8 cellular contexts compared by ENCODE assay signal in the genomic region with DNA sequence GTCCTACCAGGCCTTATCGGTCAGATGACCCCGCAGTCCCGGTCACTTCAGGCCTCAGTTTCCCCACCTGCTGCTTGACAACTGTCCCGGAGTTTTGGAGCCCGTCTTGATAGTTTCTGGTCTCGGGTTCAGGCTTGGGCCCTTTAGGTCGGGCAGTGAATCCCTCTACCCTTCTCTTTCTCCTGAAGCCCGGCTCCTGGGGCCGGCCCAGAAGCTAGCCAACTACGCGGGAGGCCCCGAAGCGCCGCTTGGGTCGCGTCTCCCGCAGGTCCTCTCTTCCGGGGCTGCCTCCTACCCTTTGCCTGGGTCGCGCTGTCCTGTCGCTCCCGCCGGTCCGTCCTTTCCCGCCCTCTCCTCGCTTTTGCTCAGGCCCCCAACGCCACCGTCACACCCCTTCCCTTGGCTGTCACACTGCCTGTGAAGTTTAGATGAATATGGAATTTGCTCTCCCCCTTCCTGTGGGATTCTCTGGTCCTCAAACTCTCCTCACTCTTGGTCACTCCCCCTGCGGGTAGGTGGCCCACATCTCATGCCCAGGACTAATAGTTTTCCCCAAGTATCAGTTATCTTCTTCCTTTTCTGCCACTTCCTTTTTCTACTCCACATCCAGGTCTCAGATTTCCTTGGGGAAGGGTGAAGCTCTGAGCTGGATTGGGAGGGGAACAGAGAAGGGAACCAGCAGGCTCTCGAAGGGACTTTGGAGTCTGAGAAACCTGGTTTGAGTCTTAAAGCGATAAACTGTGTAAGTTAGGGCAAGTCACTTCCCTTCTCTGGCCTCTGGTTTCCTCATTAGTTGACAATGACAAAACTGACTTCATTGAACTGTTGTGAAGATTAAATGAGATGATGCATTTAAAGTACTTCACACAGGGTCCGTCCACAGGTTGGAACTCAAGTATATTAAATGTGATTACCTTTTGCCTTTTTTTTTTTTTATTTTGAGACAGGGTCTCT. TPM values are rescaled to one million over a fixed set of nuclear protein-coding genes. Genes with fewer than 3 reads are reported as not detected.
A peak's percentile ranks its signal among the peaks of the same experiment; 100 is the strongest.
DNase-seq lines count a peak whose midpoint lies in the region; ATAC-seq and TF ChIP-seq lines count a peak whose summit lies in the region.

No MANE protein-coding gene starts in this region.

- RAD21 ChIA-PET in HCT116 (lab: Charles Lee; ENCODE audit: low non-redundant PET in 1 of 2, low total read pairs in 2 of 2, uncharacterized antibody in 2 of 2, unreplicated experiment in 2 of 2): no interaction called here

- peaks cover 47 to 69% (median 54%) of the 10 kb centered on the region in 11 experiments; a peak in 21 of 22 replicates for H4K20me1 ChIP-seq in BLaER1 treated with 17β-estradiol and CSF1 and Interleukin-3, amounts not matched to agents 10 nM and 100 nM
- no peaks in the 10 kb centered on the region for H4K20me1 ChIP-seq in HCT116 (ENCODE audit: insufficient read depth)
- no peaks in the 10 kb centered on the region for H4K20me1 ChIP-seq in neural cell (ENCODE audit: insufficient read depth)

- no peaks in the 10 kb centered on the region for H3K9me2 ChIP-seq in HCT116 (ENCODE audit: insufficient read depth)
- H3K9me2 ChIP-seq in neural cell (ENCODE audit: insufficient read depth, low read length): no peaks in the 10 kb centered on the region

- WGBS in esophagus, 2 donors: 2 to 3% methylated on average over 32 of the region's 32 CpGs

- TF ChIP-seq RAD21 in HCT116 (IDR thresholded peaks at IDR 0.05; ENCODE audit: low read depth) (no peak), neural cell (conservative IDR thresholded peaks at IDR 0.05) (no peak)

- peaks cover 26 to 36% (median 30%) of the 10 kb centered on the region in 10 experiments for H3K4me1 ChIP-seq in BLaER1 treated with 17β-estradiol and CSF1 and Interleukin-3, amounts not matched to agents 10 nM and 100 nM
- H3K4me1 ChIP-seq in HCT116 (ENCODE audit: control insufficient read depth in 1 of 2, insufficient read depth in 2 of 2, low read length in 2 of 2): peaks cover 6 to 26% of the 10 kb centered on the region in 2 experiments
- peaks cover 3 to 11% of the 10 kb centered on the region in 2 donors for H3K4me1 ChIP-seq in esophagus (ENCODE audit: control insufficient read depth in 2 of 2, insufficient read depth in 2 of 2, low read length in 1 of 2)

- peak overlapping the region; percentile 73 to 99 (median 96) for H3K4me2 ChIP-seq in BLaER1 treated with 17β-estradiol and CSF1 and Interleukin-3, amounts not matched to agents 10 nM and 100 nM
- peak overlapping the region; percentile 70 for H3K4me2 ChIP-seq in HCT116 (ENCODE audit: low read length)
- H3K4me2 ChIP-seq in neural cell (ENCODE audit: low read length): peak overlapping the region; percentile 90

- no peaks in the 10 kb centered on the region for H3K9me3 ChIP-seq in BLaER1 treated with 17β-estradiol and CSF1 and Interleukin-3, amounts not matched to agents 10 nM and 100 nM (replicated peaks in 1 of 11)
- H3K9me3 ChIP-seq in HCT116 (ENCODE audit: control insufficient read depth in 1 of 2, insufficient read depth in 1 of 2, low read depth in 1 of 2, low read length in 2 of 2): no peaks in the 10 kb centered on the region
- H3K9me3 ChIP-seq in esophagus (ENCODE audit: control insufficient read depth in 2 of 2, insufficient read depth in 1 of 2, low read depth in 1 of 2, low read length in 1 of 2): no peaks in the 10 kb centered on the region
- H3K9me3 ChIP-seq in neural cell (ENCODE audit: low read length): no peaks in the 10 kb centered on the region

- DNase-seq in HCT116 (ENCODE audit: low read depth, low spot score): no peak
- DNase-seq in SW480 (ENCODE audit: low spot score): peak; percentile 50
- no peak for DNase-seq in NCI-H187 (lab: John Stamatoyannopoulos, UW)

- peaks cover 30 to 67% (median 55%) of the 10 kb centered on the region in 11 experiments for H3K36me3 ChIP-seq in BLaER1 treated with 17β-estradiol and CSF1 and Interleukin-3, amounts not matched to agents 10 nM and 100 nM
- H3K36me3 ChIP-seq in HCT116 (ENCODE audit: control insufficient read depth in 1 of 2, insufficient read depth in 2 of 2, low read length in 2 of 2) (peaks cover 17 to 21% of the 10 kb centered on the region in 2 experiments; a peak in 3 of 4 replicates), esophagus (ENCODE audit: control insufficient read depth in 2 of 2, insufficient read depth in 2 of 2, low read length in 1 of 2) (peaks cover 21 to 40% of the 10 kb centered on the region in 2 donors), neural cell (ENCODE audit: insufficient read depth, low read length) (no peaks in the 10 kb centered on the region)

- TSS peak; percentile 46 for BruUV-seq in HCT116 (replicated peaks; lab: Mats Ljungman, UMichigan)

- no peak for TF ChIP-seq EP300 in neural cell (conservative IDR thresholded peaks at IDR 0.05; ENCODE audit: poor library complexity, severe bottlenecking)

- TF ChIP-seq POLR2A in HCT116 (IDR thresholded peaks at IDR 0.05; ENCODE audit: borderline replicate concordance, extremely low read depth, insufficient read depth, insufficient read length): no peak

- no peaks in the 10 kb centered on the region for H3F3A ChIP-seq in neural cell (ENCODE audit: insufficient read depth, low read length, poor library complexity, severe bottlenecking)

- H3K79me2 ChIP-seq in HCT116 (ENCODE audit: insufficient read depth, low read length) (peaks cover 31% of the 10 kb centered on the region), neural cell (replicated peaks; ENCODE audit: insufficient read depth, low read length) (peaks cover 20% of the 10 kb centered on the region)

- TF ChIP-seq CTCF in HCT116 (IDR thresholded peaks at IDR 0.05 in 2 of 3, conservative IDR thresholded peaks at IDR 0.05 in 1 of 3; ENCODE audit: borderline replicate concordance in 1 of 3, insufficient read depth in 1 of 3, low read depth in 2 of 3, low read length in 2 of 3) (peak in 1 of 3 experiments; percentile 15; a peak in 2 of 6 replicates), neural cell (IDR thresholded peaks at IDR 0.05; ENCODE audit: poor library complexity, severe bottlenecking) (peak; percentile 8)

- H3K27me3 ChIP-seq in BLaER1 treated with 17β-estradiol and CSF1 and Interleukin-3, amounts not matched to agents 10 nM and 100 nM: no peaks in the 10 kb centered on the region
- H3K27me3 ChIP-seq in HCT116 (ENCODE audit: insufficient read depth, low read length) (no peaks in the 10 kb centered on the region), esophagus (ENCODE audit: control insufficient read depth in 1 of 2, insufficient read depth in 2 of 2, low read length in 2 of 2) (no peaks in the 10 kb centered on the region), neural cell (ENCODE audit: insufficient read depth, low read depth, low read length) (no peaks in the 10 kb centered on the region)

- H2AFZ ChIP-seq in HCT116 (ENCODE audit: low read depth, low read length, poor library complexity, severe bottlenecking): no peak overlapping the region
- peak overlapping the region; percentile 60 for H2AFZ ChIP-seq in neural cell (ENCODE audit: low read depth, low read length)

- peak overlapping the region; percentile 78 to 99 (median 92) for H3K4me3 ChIP-seq in BLaER1 treated with 17β-estradiol and CSF1 and Interleukin-3, amounts not matched to agents 10 nM and 100 nM
- H3K4me3 ChIP-seq in HCT116 (replicated peaks in 1 of 2; ENCODE audit: low read depth in 1 of 2, low read length in 2 of 2) (peak overlapping the region; percentile 93 to 99), esophagus (ENCODE audit: low read depth in 1 of 2, low read length in 2 of 2) (peak overlapping the region; percentile 77 to 84), neural cell (ENCODE audit: low read length) (peak overlapping the region; percentile 92)

- intact Hi-C loops in HCT116 (cut with micrococcal nuclease): no loop called here

- peak overlapping the region; percentile 84 to 96 (median 93) for H3K9ac ChIP-seq in BLaER1 treated with 17β-estradiol and CSF1 and Interleukin-3, amounts not matched to agents 10 nM and 100 nM
- H3K9ac ChIP-seq in HCT116 (ENCODE audit: low read length): peak overlapping the region; percentile 85
- H3K9ac ChIP-seq in neural cell (ENCODE audit: low read length): peak overlapping the region; percentile 96

- ATAC-seq in HCT116 (no peak), GM18870 (IDR thresholded peaks at IDR 0.05; ENCODE audit: unreplicated experiment) (no peak), HG02938 (IDR thresholded peaks at IDR 0.05; ENCODE audit: unreplicated experiment) (no peak)

- CTCF ChIA-PET in HCT116 (lab: Charles Lee): interaction anchor here (1.4 to 2.3 kb wide), 2 partner anchors 47 to 117 kb away, joined by 4 to 8 read pairs; no protein-coding TSS in a partner anchor

- POLR2A ChIA-PET in HCT116 (lab: Charles Lee): interaction anchor here (1.0 to 2.3 kb wide), 3 partner anchors 15 to 20 kb away, joined by 5 to 8 read pairs (median 6); a partner anchor contains a TSS

- peak overlapping the region; percentile 84 to 97 (median 90) for H3K27ac ChIP-seq in BLaER1 treated with 17β-estradiol and CSF1 and Interleukin-3, amounts not matched to agents 10 nM and 100 nM
- peak overlapping the region; percentile 69 for H3K27ac ChIP-seq in HCT116 (ENCODE audit: low read depth, low read length)
- peak overlapping the region; percentile 95 to 98 for H3K27ac ChIP-seq in esophagus (ENCODE audit: low read depth in 2 of 2, low read length in 1 of 2)
- H3K27ac ChIP-seq in neural cell (ENCODE audit: low read length): peak overlapping the region; percentile 92

TF ChIP-seq in HCT116, 20 proteins besides CTCF, POLR2A, EP300 and RAD21 (continues in another document):
- TF ChIP-seq CBX3 (IDR thresholded peaks at IDR 0.05; ENCODE audit: low read depth) (no peak), ZFX (IDR thresholded peaks at IDR 0.05) (peak; percentile 28; the same call in 1 of the 2 replicates)

TF ChIP-seq in neural cell, 6 proteins besides CTCF, POLR2A, EP300 and RAD21 (continues in another document):
- TF ChIP-seq SMC3 (conservative IDR thresholded peaks at IDR 0.05; ENCODE audit: poor library complexity): peak; percentile 8

RNA-seq across cellular contexts. Expression of a gene that starts 0.8 kb away (rescaled TPM):
- 148 TPM for total RNA-seq in HCT116 (2021; ENCODE audit: unreplicated experiment)
- 167 and 174 TPM in 2 replicates for polyA plus RNA-seq in HCT116 (2012)
- polyA plus RNA-seq in esophagus: 100 to 1,000 TPM; 129 to 156 TPM
- polyA plus RNA-seq in neural cell: 27.2 and 27.9 TPM in 2 replicates
- 24.8 and 29.9 TPM in 2 replicates for polyA minus RNA-seq in neural cell

RNA-seq across cellular contexts. Expression of a gene that starts 8.7 kb away (rescaled TPM):
- 1.3 TPM for total RNA-seq in HCT116 (2021; ENCODE audit: unreplicated experiment)
- polyA plus RNA-seq in HCT116 (2012): 0.70 and 0.75 TPM in 2 replicates
- polyA plus RNA-seq in esophagus (under 1 TPM; 0.62 to 0.77 TPM), neural cell (47.9 and 54.5 TPM in 2 replicates)
- polyA minus RNA-seq in neural cell: 63.8 and 84.4 TPM in 2 replicates

RNA-seq across cellular contexts. Expression of a gene that starts 11.7 kb away (rescaled TPM):
- 58.5 TPM for total RNA-seq in HCT116 (2021; ENCODE audit: unreplicated experiment)
- 42.1 and 54.3 TPM in 2 replicates for polyA plus RNA-seq in HCT116 (2012)
- 10 to 100 TPM; 13.8 to 17.1 TPM for polyA plus RNA-seq in esophagus
- 45.6 and 49.6 TPM in 2 replicates for polyA plus RNA-seq in neural cell
- 60.3 and 76.2 TPM in 2 replicates for polyA minus RNA-seq in neural cell

RNA-seq across cellular contexts. Expression of a gene that starts 19.7 kb away (rescaled TPM):
- 54.7 TPM for total RNA-seq in HCT116 (2021; ENCODE audit: unreplicated experiment)
- 82.8 and 97.7 TPM in 2 replicates for polyA plus RNA-seq in HCT116 (2012)
- polyA plus RNA-seq in esophagus (10 to 100 TPM; 51.6 to 63.1 TPM), neural cell (40.3 and 51.2 TPM in 2 replicates)
- polyA minus RNA-seq in neural cell: 19.8 and 21.9 TPM in 2 replicates

RNA-seq across cellular contexts. Expression of a gene that starts 22.5 kb away (rescaled TPM):
- total RNA-seq in HCT116 (2021; ENCODE audit: unreplicated experiment): 5.9 TPM
- polyA plus RNA-seq in HCT116 (2012): 5.0 and 5.4 TPM in 2 replicates
- polyA plus RNA-seq in esophagus: under 1 TPM; 0.01 to 0.04 TPM
- polyA plus RNA-seq in neural cell: 5.3 and 8.4 TPM in 2 replicates
- 6.3 and 7.3 TPM in 2 replicates for polyA minus RNA-seq in neural cell

Comparison
In these comparisons a context has a peak if more than half of its experiments do, and no peak if none do; other contexts are left out.
1. RNA of a gene that starts 8.7 kb away (polyA plus RNA-seq): 47.9 to 54.5 TPM in neural cell; 0.62 to 0.77 TPM in esophagus; every median in the first group is over 10 times any median in the second.
2. Peak in every context shown above with its lines, with median percentiles within 50 percentile points of each other: H3K27ac ChIP-seq, H3K4me2 ChIP-seq, H3K4me3 ChIP-seq and H3K9ac ChIP-seq.